ENCODE assay signal across 1 cellular context in genomic region chr11:61747389-61748285, GRCh38.
TF ChIP-seq lines count a peak whose summit lies in the region.

No MANE protein-coding gene starts in this region.

TF ChIP-seq in HepG2, 621 proteins besides CTCF, POLR2A, EP300 and RAD21 (continued from another document and continues in another):
- peak; percentile 58; the same call in 1 of the 2 replicates for TF ChIP-seq ARID4A (CRISPR knock-in tag; IDR thresholded peaks at IDR 0.05; ENCODE audit: borderline replicate concordance)
- TF ChIP-seq MEIS1 (CRISPR knock-in tag; IDR thresholded peaks at IDR 0.05; ENCODE audit: borderline replicate concordance): peak; percentile 71
- peak; percentile 55; the same call in 1 of the 2 replicates for TF ChIP-seq GMEB1 (CRISPR knock-in tag; IDR thresholded peaks at IDR 0.05; ENCODE audit: borderline replicate concordance)
- no peak for TF ChIP-seq NFIC (IDR thresholded peaks at IDR 0.05; ENCODE audit: low read length)
- 0 out of 2 replicates have a peak, but pooled peaks have one; percentile 52 for TF ChIP-seq CSRNP1 (CRISPR knock-in tag; IDR thresholded peaks at IDR 0.05)
- TF ChIP-seq YEATS4 (CRISPR knock-in tag; IDR thresholded peaks at IDR 0.05; ENCODE audit: borderline replicate concordance): no peak
- no peak for TF ChIP-seq GPBP1L1 (CRISPR knock-in tag; IDR thresholded peaks at IDR 0.05)
- TF ChIP-seq RORA (CRISPR knock-in tag; IDR thresholded peaks at IDR 0.05): no peak
- no peak for TF ChIP-seq THAP7 (CRISPR knock-in tag; IDR thresholded peaks at IDR 0.05)
- peak; percentile 86; the same call in 1 of the 2 replicates for TF ChIP-seq TOPORS (CRISPR knock-in tag; IDR thresholded peaks at IDR 0.05)
- TF ChIP-seq KLF16 (CRISPR knock-in tag; IDR thresholded peaks at IDR 0.05): peak in 1 of 2 experiments; percentile 42; a peak in 2 of 4 replicates
- no peak for TF ChIP-seq FUBP1 (CRISPR knock-in tag; IDR thresholded peaks at IDR 0.05; ENCODE audit: borderline replicate concordance)
- TF ChIP-seq NR2C2 (CRISPR knock-in tag; IDR thresholded peaks at IDR 0.05; ENCODE audit: borderline replicate concordance): no peak; the same call in 1 of the 2 replicates
- TF ChIP-seq HOXA7 (CRISPR knock-in tag; IDR thresholded peaks at IDR 0.05): no peak
- no peak for TF ChIP-seq ZC3H13 (CRISPR knock-in tag; IDR thresholded peaks at IDR 0.05)
- no peak for TF ChIP-seq DZIP1 (CRISPR knock-in tag; IDR thresholded peaks at IDR 0.05)
- peak; percentile 72 for TF ChIP-seq UBTF (CRISPR knock-in tag; IDR thresholded peaks at IDR 0.05)
- TF ChIP-seq CEBPG (CRISPR knock-in tag; IDR thresholded peaks at IDR 0.05): 0 out of 2 replicates have a peak, but pooled peaks have one; percentile 27
- TF ChIP-seq GABPA (IDR thresholded peaks at IDR 0.05; ENCODE audit: low read depth, low read length): no peak
- TF ChIP-seq GABPA (CRISPR knock-in tag; IDR thresholded peaks at IDR 0.05; ENCODE audit: low read depth): peak; percentile 58
- TF ChIP-seq NFIB (CRISPR knock-in tag; IDR thresholded peaks at IDR 0.05; ENCODE audit: borderline replicate concordance): 0 out of 2 replicates have a peak, but pooled peaks have one; percentile 57
- peak; percentile 77; the same call in 1 of the 2 replicates for TF ChIP-seq ZSCAN21 (CRISPR knock-in tag; IDR thresholded peaks at IDR 0.05; ENCODE audit: borderline replicate concordance)
- no peak for TF ChIP-seq DNMT1 (CRISPR knock-in tag; IDR thresholded peaks at IDR 0.05)
- TF ChIP-seq ZNF205 (CRISPR knock-in tag; IDR thresholded peaks at IDR 0.05): no peak
- no peak for TF ChIP-seq ZNF12 (CRISPR knock-in tag; IDR thresholded peaks at IDR 0.05)
- TF ChIP-seq STAG1 (CRISPR knock-in tag; IDR thresholded peaks at IDR 0.05): peak; percentile 96
- TF ChIP-seq NR3C1 (CRISPR knock-in tag; IDR thresholded peaks at IDR 0.05): no peak
- TF ChIP-seq ZBTB14 (CRISPR knock-in tag; IDR thresholded peaks at IDR 0.05): no peak
- peak; percentile 39; the same call in 1 of the 2 replicates for TF ChIP-seq ZNF609 (CRISPR knock-in tag; IDR thresholded peaks at IDR 0.05; ENCODE audit: borderline replicate concordance)
- TF ChIP-seq ZNF563 (CRISPR knock-in tag; IDR thresholded peaks at IDR 0.05): peak; percentile 57; the same call in 1 of the 2 replicates
- TF ChIP-seq ZNF749 (CRISPR knock-in tag; IDR thresholded peaks at IDR 0.05; ENCODE audit: borderline replicate concordance): peak; percentile 40; the same call in 1 of the 2 replicates
- no peak for TF ChIP-seq MAF1 (CRISPR knock-in tag; IDR thresholded peaks at IDR 0.05; ENCODE audit: borderline replicate concordance)
